In the genomic region with DNA sequence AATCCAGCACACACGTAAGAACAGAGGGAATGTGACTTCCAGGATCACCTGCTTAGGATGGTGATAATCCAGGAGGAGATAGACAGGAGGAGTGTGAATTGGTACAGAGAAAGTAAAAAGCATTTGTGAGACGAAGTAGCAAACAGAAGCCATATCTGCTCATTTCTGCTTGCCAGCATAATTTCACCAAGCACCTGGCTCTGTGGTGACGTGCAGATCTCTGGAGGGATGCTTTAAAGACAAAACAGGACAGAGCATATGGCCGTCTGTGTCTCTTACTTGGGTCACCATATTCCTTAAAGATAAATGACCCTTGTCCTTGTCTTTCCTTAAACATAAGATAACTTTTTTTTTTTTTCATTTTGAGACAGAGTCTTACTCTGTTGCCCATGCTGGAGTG, we compare ENCODE assay signal across 2 cellular contexts.
TF ChIP-seq lines count a peak whose summit lies in the region.

No MANE protein-coding gene starts in this region.

TF ChIP-seq in HCT116, 20 proteins besides CTCF, POLR2A, EP300 and RAD21:
- no peak for TF ChIP-seq ELF1 (IDR thresholded peaks at IDR 0.05; ENCODE audit: borderline replicate concordance, low read depth)
- TF ChIP-seq JUND (IDR thresholded peaks at IDR 0.05): no peak
- TF ChIP-seq YY1 (IDR thresholded peaks at IDR 0.05; ENCODE audit: extremely low read depth, insufficient replicate concordance, low read depth, low read length): no peak
- TF ChIP-seq SIN3A (IDR thresholded peaks at IDR 0.05; ENCODE audit: low read depth): no peak
- no peak for TF ChIP-seq POLR2AphosphoS5 (IDR thresholded peaks at IDR 0.05; ENCODE audit: low read depth, low read length)
- TF ChIP-seq SRF (IDR thresholded peaks at IDR 0.05; ENCODE audit: low read depth): no peak
- TF ChIP-seq TCF7L2 (IDR thresholded peaks at IDR 0.05; ENCODE audit: borderline replicate concordance, extremely low read depth, insufficient read depth, insufficient read length): no peak
- TF ChIP-seq, protein P1, sequence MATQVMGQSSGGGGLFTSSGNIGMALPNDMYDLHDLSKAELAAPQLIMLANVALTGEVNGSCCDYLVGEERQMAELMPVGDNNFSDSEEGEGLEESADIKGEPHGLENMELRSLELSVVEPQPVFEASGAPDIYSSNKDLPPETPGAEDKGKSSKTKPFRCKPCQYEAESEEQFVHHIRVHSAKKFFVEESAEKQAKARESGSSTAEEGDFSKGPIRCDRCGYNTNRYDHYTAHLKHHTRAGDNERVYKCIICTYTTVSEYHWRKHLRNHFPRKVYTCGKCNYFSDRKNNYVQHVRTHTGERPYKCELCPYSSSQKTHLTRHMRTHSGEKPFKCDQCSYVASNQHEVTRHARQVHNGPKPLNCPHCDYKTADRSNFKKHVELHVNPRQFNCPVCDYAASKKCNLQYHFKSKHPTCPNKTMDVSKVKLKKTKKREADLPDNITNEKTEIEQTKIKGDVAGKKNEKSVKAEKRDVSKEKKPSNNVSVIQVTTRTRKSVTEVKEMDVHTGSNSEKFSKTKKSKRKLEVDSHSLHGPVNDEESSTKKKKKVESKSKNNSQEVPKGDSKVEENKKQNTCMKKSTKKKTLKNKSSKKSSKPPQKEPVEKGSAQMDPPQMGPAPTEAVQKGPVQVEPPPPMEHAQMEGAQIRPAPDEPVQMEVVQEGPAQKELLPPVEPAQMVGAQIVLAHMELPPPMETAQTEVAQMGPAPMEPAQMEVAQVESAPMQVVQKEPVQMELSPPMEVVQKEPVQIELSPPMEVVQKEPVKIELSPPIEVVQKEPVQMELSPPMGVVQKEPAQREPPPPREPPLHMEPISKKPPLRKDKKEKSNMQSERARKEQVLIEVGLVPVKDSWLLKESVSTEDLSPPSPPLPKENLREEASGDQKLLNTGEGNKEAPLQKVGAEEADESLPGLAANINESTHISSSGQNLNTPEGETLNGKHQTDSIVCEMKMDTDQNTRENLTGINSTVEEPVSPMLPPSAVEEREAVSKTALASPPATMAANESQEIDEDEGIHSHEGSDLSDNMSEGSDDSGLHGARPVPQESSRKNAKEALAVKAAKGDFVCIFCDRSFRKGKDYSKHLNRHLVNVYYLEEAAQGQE (IDR thresholded peaks at IDR 0.05; ENCODE audit: low read depth): no peak
- TF ChIP-seq CEBPB (IDR thresholded peaks at IDR 0.05; ENCODE audit: low read depth): no peak
- TF ChIP-seq, protein P2, sequence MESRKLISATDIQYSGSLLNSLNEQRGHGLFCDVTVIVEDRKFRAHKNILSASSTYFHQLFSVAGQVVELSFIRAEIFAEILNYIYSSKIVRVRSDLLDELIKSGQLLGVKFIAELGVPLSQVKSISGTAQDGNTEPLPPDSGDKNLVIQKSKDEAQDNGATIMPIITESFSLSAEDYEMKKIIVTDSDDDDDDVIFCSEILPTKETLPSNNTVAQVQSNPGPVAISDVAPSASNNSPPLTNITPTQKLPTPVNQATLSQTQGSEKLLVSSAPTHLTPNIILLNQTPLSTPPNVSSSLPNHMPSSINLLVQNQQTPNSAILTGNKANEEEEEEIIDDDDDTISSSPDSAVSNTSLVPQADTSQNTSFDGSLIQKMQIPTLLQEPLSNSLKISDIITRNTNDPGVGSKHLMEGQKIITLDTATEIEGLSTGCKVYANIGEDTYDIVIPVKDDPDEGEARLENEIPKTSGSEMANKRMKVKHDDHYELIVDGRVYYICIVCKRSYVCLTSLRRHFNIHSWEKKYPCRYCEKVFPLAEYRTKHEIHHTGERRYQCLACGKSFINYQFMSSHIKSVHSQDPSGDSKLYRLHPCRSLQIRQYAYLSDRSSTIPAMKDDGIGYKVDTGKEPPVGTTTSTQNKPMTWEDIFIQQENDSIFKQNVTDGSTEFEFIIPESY (IDR thresholded peaks at IDR 0.05; ENCODE audit: extremely low read depth, insufficient replicate concordance, low read length): no peak
- TF ChIP-seq SP1 (IDR thresholded peaks at IDR 0.05; ENCODE audit: low read depth): no peak
- TF ChIP-seq EGR1 (IDR thresholded peaks at IDR 0.05; ENCODE audit: low read depth): no peak
- no peak for TF ChIP-seq CBX3 (IDR thresholded peaks at IDR 0.05; ENCODE audit: low read depth)
- TF ChIP-seq, protein P3, sequence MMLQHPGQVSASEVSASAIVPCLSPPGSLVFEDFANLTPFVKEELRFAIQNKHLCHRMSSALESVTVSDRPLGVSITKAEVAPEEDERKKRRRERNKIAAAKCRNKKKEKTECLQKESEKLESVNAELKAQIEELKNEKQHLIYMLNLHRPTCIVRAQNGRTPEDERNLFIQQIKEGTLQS (IDR thresholded peaks at IDR 0.05): no peak
- TF ChIP-seq ZNF274 (IDR thresholded peaks at IDR 0.05; ENCODE audit: low read depth, low read length): no peak
- no peak for TF ChIP-seq EZH2phosphoT487 (IDR thresholded peaks at IDR 0.05; ENCODE audit: borderline replicate concordance)

TF ChIP-seq in H1, 55 proteins besides CTCF, POLR2A, EP300 and RAD21:
- TF ChIP-seq, protein P4, sequence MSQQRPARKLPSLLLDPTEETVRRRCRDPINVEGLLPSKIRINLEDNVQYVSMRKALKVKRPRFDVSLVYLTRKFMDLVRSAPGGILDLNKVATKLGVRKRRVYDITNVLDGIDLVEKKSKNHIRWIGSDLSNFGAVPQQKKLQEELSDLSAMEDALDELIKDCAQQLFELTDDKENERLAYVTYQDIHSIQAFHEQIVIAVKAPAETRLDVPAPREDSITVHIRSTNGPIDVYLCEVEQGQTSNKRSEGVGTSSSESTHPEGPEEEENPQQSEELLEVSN (IDR thresholded peaks at IDR 0.05): no peak
TF ChIP-seq in H1: peak in this region for 0.
